Comparison of ENCODE assay signal across 15 cellular contexts in the genomic region with DNA sequence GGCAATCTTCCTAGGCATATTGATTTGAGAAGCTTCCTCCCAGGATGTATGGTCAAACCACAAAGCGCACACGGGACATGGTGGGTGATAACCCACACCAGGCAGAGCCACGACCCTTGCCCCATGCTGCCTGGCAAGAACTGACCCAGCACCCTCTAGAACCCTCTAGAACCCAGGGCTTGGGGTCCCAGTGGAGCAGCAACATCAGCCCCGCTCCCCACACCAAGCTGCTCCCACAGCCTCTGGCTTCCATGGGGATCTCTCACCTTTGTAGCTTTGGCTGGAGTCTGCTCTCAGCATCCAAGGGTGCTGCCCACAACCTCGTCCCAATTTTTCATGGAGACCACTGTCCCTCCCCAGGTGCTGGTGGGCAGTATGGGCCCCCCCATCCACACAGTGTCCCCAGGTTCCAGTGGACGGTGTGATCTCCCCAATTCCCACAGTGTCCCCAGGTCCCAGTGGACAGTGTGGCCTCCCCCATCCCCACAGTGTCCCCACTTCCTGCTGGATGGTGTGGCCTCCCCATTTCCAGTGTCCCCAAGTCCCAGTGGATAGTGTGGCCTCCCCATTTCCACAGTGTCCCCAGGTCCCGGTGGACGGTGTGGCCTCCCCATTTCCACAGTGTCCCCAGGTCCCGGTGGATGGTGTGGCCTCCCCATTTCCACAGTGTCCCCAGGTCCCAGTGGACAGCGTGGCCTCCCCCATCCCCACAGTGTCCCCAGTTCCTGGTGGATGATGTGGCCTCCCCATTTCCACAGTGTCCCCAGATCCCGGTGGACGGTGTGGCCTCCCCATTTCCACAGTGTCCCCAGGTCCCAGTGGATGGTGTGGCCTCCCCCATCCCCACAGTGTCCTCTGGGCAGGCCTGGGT.
"Had no signal": no experiment of that assay in that cellular context is flagged by ENCODE, and none has a peak within 500 bp of the region (broad histone marks: within the 10 kb centered on the region; RNA-seq: fewer than 3 reads in every experiment).

No MANE protein-coding gene starts in this region.

- H3K4me3 ChIP-seq: coronary artery, gastrocnemius medialis, pancreas, sigmoid colon, upper lobe of right lung had no signal

- H3K4me1 ChIP-seq: pancreas, sigmoid colon, upper lobe of right lung had no signal

- ATAC-seq: activated CD8-positive, alpha-beta T cell treated with anti-CD3 and anti-CD28 coated beads, Interleukin-2, amount 10 ng/mL, durations not matched to agents 7 days and 5 days; gastrocnemius medialis; pancreas; stimulated activated memory B cell treated with anti-CD40 and anti-IgM and Interleukin-4, amounts not matched to agents 10 μg/mL and 1 μg/mL and 100 μg/mL, for 72 hours; upper lobe of right lung had no signal

- DNase-seq: activated CD4-positive, alpha-beta T cell treated with anti-CD3 and anti-CD28 coated beads, Interleukin-2, amount 10 ng/mL, durations not matched to agents 7 days and 5 days; activated CD8-positive, alpha-beta T cell treated with anti-CD3 and anti-CD28 coated beads, Interleukin-2, amount 10 ng/mL, durations not matched to agents 7 days and 5 days; activated naive CD4-positive, alpha-beta T cell treated with anti-CD3 and anti-CD28 coated beads for 36 hours; activated T-cell treated with anti-CD3 and anti-CD28 coated beads, Interleukin-2, amount 50 U/mL, for 24 hours; effector CD4-positive, alpha-beta T cell; gastrocnemius medialis; head of caudate nucleus; naive B cell; sigmoid colon; stimulated activated CD4-positive, alpha-beta T cell treated with anti-CD3 and anti-CD28 coated beads, Interleukin-4, amount 100 ng/mL, for 4 hours; T-helper 2 cell; upper lobe of right lung had no signal

- H3K27me3 ChIP-seq: pancreas had no signal

- H3K36me3 ChIP-seq: gastrocnemius medialis, pancreas, sigmoid colon, upper lobe of right lung had no signal

- H3K27ac ChIP-seq: coronary artery, gastrocnemius medialis, pancreas, sigmoid colon, upper lobe of right lung had no signal

- H3K9me3 ChIP-seq: gastrocnemius medialis, pancreas, sigmoid colon, upper lobe of right lung had no signal
